In the genomic region with DNA sequence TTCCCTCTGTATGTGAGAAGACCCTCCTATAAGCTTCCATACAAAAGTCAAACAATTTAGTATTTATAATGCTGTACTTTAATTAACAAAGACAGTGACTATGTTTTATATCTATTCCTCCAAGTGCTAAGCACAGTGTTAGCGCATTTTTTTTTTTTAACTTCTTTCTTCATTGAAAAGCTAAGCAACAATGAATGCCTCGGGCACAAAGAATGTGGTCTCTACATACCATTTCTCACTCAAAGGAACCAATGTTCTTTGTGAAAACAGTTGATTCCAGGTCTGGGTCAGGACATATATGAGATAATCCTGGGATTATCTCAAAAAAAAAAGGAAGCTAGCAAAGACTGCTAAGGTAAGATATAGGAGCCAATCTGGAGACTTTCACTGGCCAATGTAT, we compare ENCODE assay signal across 21 cellular contexts.
"Had no signal": no experiment of that assay in that cellular context is flagged by ENCODE, and none has a peak within 500 bp of the region (broad histone marks: within the 10 kb centered on the region; RNA-seq: fewer than 3 reads in every experiment).

No MANE protein-coding gene starts in this region.

- ATAC-seq: activated T-cell treated with anti-CD3 and anti-CD28 coated beads, Interleukin-2, amount 50 U/mL, for 4 hours; naive thymus-derived CD4-positive, alpha-beta T cell; psoas muscle; stimulated activated naive CD8-positive, alpha-beta T cell treated with anti-CD3 and anti-CD28 coated beads, Interleukin-15, Interleukin-2, amounts not matched to agents 100 U/mL and 50 U/mL, for 24 hours had no signal

- H3K27ac ChIP-seq: ovary, psoas muscle, right atrium auricular region, upper lobe of left lung had no signal

- H3K27me3 ChIP-seq: ovary, right atrium auricular region, upper lobe of left lung had no signal

- H3K9me3 ChIP-seq: ovary, psoas muscle, right atrium auricular region, upper lobe of left lung had no signal

- H3K4me3 ChIP-seq: lung, ovary, psoas muscle, right atrium auricular region, upper lobe of left lung had no signal

- H3K36me3 ChIP-seq: ovary, right atrium auricular region, upper lobe of left lung had no signal

- DNase-seq: activated CD4-positive, alpha-beta T cell treated with anti-CD3 and anti-CD28 coated beads, Interleukin-2, amount 50 U/mL, for 4 hours; activated CD8-positive, alpha-beta memory T cell treated with anti-CD3 and anti-CD28 coated beads for 24 hours; activated CD8-positive, alpha-beta memory T cell treated with anti-CD3 and anti-CD28 coated beads, Interleukin-2, amount 50 U/mL, for 4 hours; activated naive CD4-positive, alpha-beta T cell treated with anti-CD3 and anti-CD28 coated beads for 36 hours; activated naive CD8-positive, alpha-beta T cell treated with anti-CD3 and anti-CD28 coated beads, Interleukin-2, amount 10 ng/mL, durations not matched to agents 7 days and 5 days; activated T-cell treated with anti-CD3 and anti-CD28 coated beads, Interleukin-2, amount 50 U/mL, for 4 hours; cerebellar nuclear complex; cortex of kidney; erythroblast; foreskin fibroblast; kidney; naive thymus-derived CD4-positive, alpha-beta T cell; ovary; psoas muscle; stimulated activated CD4-positive, alpha-beta T cell treated with anti-CD3 and anti-CD28 coated beads, Interleukin-12 subunit alpha, Interleukin-12 subunit beta, amount 100 ng/mL, for 4 hours; stimulated activated CD4-positive, alpha-beta T cell treated with anti-CD3 and anti-CD28 coated beads, Interleukin-4, amount 100 ng/mL, for 4 hours; stimulated activated naive CD8-positive, alpha-beta T cell treated with anti-CD3 and anti-CD28 coated beads, Interleukin-15, Interleukin-2, amounts not matched to agents 100 U/mL and 50 U/mL, for 24 hours; T-helper 9 cell; upper lobe of left lung had no signal
